20 cellular contexts compared by ENCODE assay signal in genomic region chr6:4114123-4114522, GRCh38. TPM values are rescaled to one million over a fixed set of nuclear protein-coding genes. Genes with fewer than 3 reads are reported as not detected.
"Had no signal": no experiment of that assay in that cellular context is flagged by ENCODE, and none has a peak within 500 bp of the region (broad histone marks: within the 10 kb centered on the region; RNA-seq: fewer than 3 reads in every experiment).

No MANE protein-coding gene starts in this region.

- H3K27ac ChIP-seq: cardiac muscle cell, esophagus muscularis mucosa, neutrophil, right atrium auricular region, spleen had no signal

- H3K4me1 ChIP-seq: spleen had no signal

- DNase-seq: activated CD4-positive, alpha-beta T cell treated with anti-CD3 and anti-CD28 coated beads for 1 hour; activated CD4-positive, alpha-beta T cell treated with anti-CD3 and anti-CD28 coated beads, Interleukin-2, amount 50 U/mL, for 48 hours; activated gamma-delta T cell; activated naive CD8-positive, alpha-beta T cell treated with anti-CD3 and anti-CD28 coated beads for 36 hours; activated T-cell treated with anti-CD3 and anti-CD28 coated beads, Interleukin-2, amount 50 U/mL, for 48 hours; aorta; hypothalamus; naive thymus-derived CD8-positive, alpha-beta T cell; posterior cingulate gyrus; spleen; stimulated activated CD4-positive, alpha-beta T cell treated with anti-CD3 and anti-CD28 coated beads, Interleukin-2, amount 100 ng/mL, for 24 hours; stimulated activated naive CD4-positive, alpha-beta T cell had no signal

- ATAC-seq: naive thymus-derived CD8-positive, alpha-beta T cell had no signal

- H3K27me3 ChIP-seq: cardiac muscle cell, esophagus muscularis mucosa, right atrium auricular region, spleen had no signal

- H3K4me3 ChIP-seq: cardiac muscle cell, esophagus muscularis mucosa, lung, right atrium auricular region, spleen had no signal

- FAIRE-seq: colon had no signal

- H3K36me3 ChIP-seq: neutrophil had no signal

- H3K9me3 ChIP-seq: neutrophil had no signal

RNA-seq across cellular contexts. Expression of gene FAM217A, which starts 35.2 kb away (rescaled TPM):
- total RNA-seq: activated naive CD8-positive, alpha-beta T cell treated with anti-CD3 and anti-CD28 coated beads for 36 hours; aorta; cardiac muscle cell; esophagus muscularis mucosa; glomerular endothelial cell; lung; mononuclear cell; naive thymus-derived CD8-positive, alpha-beta T cell; right atrium auricular region; spleen had no signal
- polyA plus RNA-seq: aorta, cardiac muscle cell, lung, spleen had no signal
